In genomic region chr7:87463982-87464381, GRCh38 we compare ENCODE assay signal across 1 cellular context.
TF ChIP-seq lines count a peak whose summit lies in the region.

No MANE protein-coding gene starts in this region.

TF ChIP-seq in HepG2, 621 proteins besides CTCF, POLR2A, EP300 and RAD21 (continued from another document and continues in another):
- TF ChIP-seq, protein P1, sequence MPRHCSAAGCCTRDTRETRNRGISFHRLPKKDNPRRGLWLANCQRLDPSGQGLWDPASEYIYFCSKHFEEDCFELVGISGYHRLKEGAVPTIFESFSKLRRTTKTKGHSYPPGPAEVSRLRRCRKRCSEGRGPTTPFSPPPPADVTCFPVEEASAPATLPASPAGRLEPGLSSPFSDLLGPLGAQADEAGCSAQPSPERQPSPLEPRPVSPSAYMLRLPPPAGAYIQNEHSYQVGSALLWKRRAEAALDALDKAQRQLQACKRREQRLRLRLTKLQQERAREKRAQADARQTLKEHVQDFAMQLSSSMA (CRISPR knock-in tag; IDR thresholded peaks at IDR 0.05) = no peak
- TF ChIP-seq ZNF766 (CRISPR knock-in tag; IDR thresholded peaks at IDR 0.05; ENCODE audit: borderline replicate concordance) (peak; percentile 59; the same call in 1 of the 2 replicates), ZNF331 (CRISPR knock-in tag; IDR thresholded peaks at IDR 0.05) (peak; percentile 77), ETV6 (CRISPR knock-in tag; conservative IDR thresholded peaks at IDR 0.05) (peak; percentile 49; the same call in 1 of the 2 replicates), TOE1 (CRISPR knock-in tag; IDR thresholded peaks at IDR 0.05) (no peak), ZNF180 (CRISPR knock-in tag; IDR thresholded peaks at IDR 0.05; ENCODE audit: borderline replicate concordance, low read depth) (no peak), BCL6 (CRISPR knock-in tag; IDR thresholded peaks at IDR 0.05) (peak; percentile 95), ELF3 (CRISPR knock-in tag; IDR thresholded peaks at IDR 0.05) (peak; percentile 67), HMG20A (CRISPR knock-in tag; IDR thresholded peaks at IDR 0.05; ENCODE audit: borderline replicate concordance) (peak; percentile 91), ZNF296 (CRISPR knock-in tag; conservative IDR thresholded peaks at IDR 0.05) (no peak), ESRRA (CRISPR knock-in tag; IDR thresholded peaks at IDR 0.05; ENCODE audit: low read depth) (peak; percentile 68; the same call in 1 of the 2 replicates), BRCA1 (CRISPR knock-in tag; IDR thresholded peaks at IDR 0.05) (no peak), NFKBIZ (CRISPR knock-in tag; IDR thresholded peaks at IDR 0.05) (peak; percentile 59; the same call in 1 of the 2 replicates), SALL1 (CRISPR knock-in tag; IDR thresholded peaks at IDR 0.05) (peak; percentile 95), ZMYM2 (CRISPR knock-in tag; IDR thresholded peaks at IDR 0.05) (peak; percentile 76; the same call in 1 of the 2 replicates), NCOA2 (CRISPR knock-in tag; IDR thresholded peaks at IDR 0.05) (peak; percentile 87), DNMT3B (CRISPR knock-in tag; conservative IDR thresholded peaks at IDR 0.05) (no peak), HNRNPH1 (optimal IDR thresholded peaks at IDR 0.05; ENCODE audit: low read depth, low read length) (no peak), POGZ (CRISPR knock-in tag; IDR thresholded peaks at IDR 0.05) (peak; percentile 73), ETV5 (CRISPR knock-in tag; IDR thresholded peaks at IDR 0.05; ENCODE audit: borderline replicate concordance) (peak; percentile 50; the same call in 1 of the 2 replicates), GPN1 (CRISPR knock-in tag; IDR thresholded peaks at IDR 0.05; ENCODE audit: borderline replicate concordance) (no peak), SMYD3 (CRISPR knock-in tag; IDR thresholded peaks at IDR 0.05) (0 out of 2 replicates have a peak, but pooled peaks have one; percentile 42), BRD4 (CRISPR knock-in tag; IDR thresholded peaks at IDR 0.05) (no peak), ZNF580 (CRISPR knock-in tag; IDR thresholded peaks at IDR 0.05; ENCODE audit: borderline replicate concordance, low read depth) (peak; percentile 71; the same call in 1 of the 2 replicates), ZNF292 (CRISPR knock-in tag; IDR thresholded peaks at IDR 0.05; ENCODE audit: borderline replicate concordance, low read depth) (peak; percentile 65; the same call in 1 of the 2 replicates), MED13 (CRISPR knock-in tag; IDR thresholded peaks at IDR 0.05) (0 out of 2 replicates have a peak, but pooled peaks have one; percentile 49), ZNF430 (CRISPR knock-in tag; IDR thresholded peaks at IDR 0.05) (no peak), JUNB (CRISPR knock-in tag; IDR thresholded peaks at IDR 0.05; ENCODE audit: borderline replicate concordance) (peak; percentile 29; the same call in 1 of the 2 replicates), GMEB2 (CRISPR knock-in tag; IDR thresholded peaks at IDR 0.05; ENCODE audit: low read depth) (no peak), NFIC (IDR thresholded peaks at IDR 0.05; ENCODE audit: low read length) (peak; percentile 83), ZNF124 (CRISPR knock-in tag; IDR thresholded peaks at IDR 0.05) (0 out of 2 replicates have a peak, but pooled peaks have one; percentile 38), ERF (CRISPR knock-in tag; IDR thresholded peaks at IDR 0.05) (peak; percentile 59; the same call in 1 of the 2 replicates), ASH2L (IDR thresholded peaks at IDR 0.05; ENCODE audit: insufficient read length, low read depth, low read length) (peak; percentile 20), CREB1 (IDR thresholded peaks at IDR 0.05) (no peak), CREB1 (CRISPR knock-in tag; IDR thresholded peaks at IDR 0.05) (peak; percentile 47), BORCS8-MEF2B (CRISPR knock-in tag; IDR thresholded peaks at IDR 0.05) (peak; percentile 37; the same call in 1 of the 2 replicates), RXRA (CRISPR knock-in tag; IDR thresholded peaks at IDR 0.05) (peak; percentile 99), NONO (IDR thresholded peaks at IDR 0.05) (no peak), NONO (CRISPR knock-in tag; conservative IDR thresholded peaks at IDR 0.05) (peak; percentile 55; the same call in 1 of the 2 replicates), GTF3A (CRISPR knock-in tag; conservative IDR thresholded peaks at IDR 0.05) (no peak), NCOR1 (IDR thresholded peaks at IDR 0.05; ENCODE audit: borderline replicate concordance, low read length) (peak; percentile 79; the same call in 1 of the 2 replicates), SAP130 (CRISPR knock-in tag; IDR thresholded peaks at IDR 0.05; ENCODE audit: low read depth) (peak; percentile 59; the same call in 1 of the 2 replicates), BHLHE40 (IDR thresholded peaks at IDR 0.05; ENCODE audit: low read length) (no peak), SNAPC2 (CRISPR knock-in tag; IDR thresholded peaks at IDR 0.05) (no peak), KAT8 (CRISPR knock-in tag; IDR thresholded peaks at IDR 0.05) (peak; percentile 73; the same call in 1 of the 2 replicates), CEBPG (CRISPR knock-in tag; IDR thresholded peaks at IDR 0.05) (peak; percentile 44; the same call in 1 of the 2 replicates), NR2F6 (IDR thresholded peaks at IDR 0.05) (peak; percentile 80), NR2F6 (CRISPR knock-in tag; IDR thresholded peaks at IDR 0.05) (peak; percentile 92), PPARG (CRISPR knock-in tag; conservative IDR thresholded peaks at IDR 0.05) (peak; percentile 26; the same call in 1 of the 2 replicates), NR2F2 (IDR thresholded peaks at IDR 0.05; ENCODE audit: borderline replicate concordance, low read depth) (peak; percentile 90), ZNF136 (CRISPR knock-in tag; IDR thresholded peaks at IDR 0.05; ENCODE audit: low read depth) (0 out of 2 replicates have a peak, but pooled peaks have one; percentile 78)
- TF ChIP-seq, protein P2, sequence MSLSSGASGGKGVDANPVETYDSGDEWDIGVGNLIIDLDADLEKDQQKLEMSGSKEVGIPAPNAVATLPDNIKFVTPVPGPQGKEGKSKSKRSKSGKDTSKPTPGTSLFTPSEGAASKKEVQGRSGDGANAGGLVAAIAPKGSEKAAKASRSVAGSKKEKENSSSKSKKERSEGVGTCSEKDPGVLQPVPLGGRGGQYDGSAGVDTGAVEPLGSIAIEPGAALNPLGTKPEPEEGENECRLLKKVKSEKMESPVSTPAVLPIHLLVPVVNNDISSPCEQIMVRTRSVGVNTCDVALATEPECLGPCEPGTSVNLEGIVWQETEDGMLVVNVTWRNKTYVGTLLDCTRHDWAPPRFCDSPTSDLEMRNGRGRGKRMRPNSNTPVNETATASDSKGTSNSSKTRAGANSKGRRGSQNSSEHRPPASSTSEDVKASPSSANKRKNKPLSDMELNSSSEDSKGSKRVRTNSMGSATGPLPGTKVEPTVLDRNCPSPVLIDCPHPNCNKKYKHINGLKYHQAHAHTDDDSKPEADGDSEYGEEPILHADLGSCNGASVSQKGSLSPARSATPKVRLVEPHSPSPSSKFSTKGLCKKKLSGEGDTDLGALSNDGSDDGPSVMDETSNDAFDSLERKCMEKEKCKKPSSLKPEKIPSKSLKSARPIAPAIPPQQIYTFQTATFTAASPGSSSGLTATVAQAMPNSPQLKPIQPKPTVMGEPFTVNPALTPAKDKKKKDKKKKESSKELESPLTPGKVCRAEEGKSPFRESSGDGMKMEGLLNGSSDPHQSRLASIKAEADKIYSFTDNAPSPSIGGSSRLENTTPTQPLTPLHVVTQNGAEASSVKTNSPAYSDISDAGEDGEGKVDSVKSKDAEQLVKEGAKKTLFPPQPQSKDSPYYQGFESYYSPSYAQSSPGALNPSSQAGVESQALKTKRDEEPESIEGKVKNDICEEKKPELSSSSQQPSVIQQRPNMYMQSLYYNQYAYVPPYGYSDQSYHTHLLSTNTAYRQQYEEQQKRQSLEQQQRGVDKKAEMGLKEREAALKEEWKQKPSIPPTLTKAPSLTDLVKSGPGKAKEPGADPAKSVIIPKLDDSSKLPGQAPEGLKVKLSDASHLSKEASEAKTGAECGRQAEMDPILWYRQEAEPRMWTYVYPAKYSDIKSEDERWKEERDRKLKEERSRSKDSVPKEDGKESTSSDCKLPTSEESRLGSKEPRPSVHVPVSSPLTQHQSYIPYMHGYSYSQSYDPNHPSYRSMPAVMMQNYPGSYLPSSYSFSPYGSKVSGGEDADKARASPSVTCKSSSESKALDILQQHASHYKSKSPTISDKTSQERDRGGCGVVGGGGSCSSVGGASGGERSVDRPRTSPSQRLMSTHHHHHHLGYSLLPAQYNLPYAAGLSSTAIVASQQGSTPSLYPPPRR (CRISPR knock-in tag; IDR thresholded peaks at IDR 0.05; ENCODE audit: borderline replicate concordance) = peak; percentile 42; the same call in 1 of the 2 replicates
- TF ChIP-seq, protein P3, sequence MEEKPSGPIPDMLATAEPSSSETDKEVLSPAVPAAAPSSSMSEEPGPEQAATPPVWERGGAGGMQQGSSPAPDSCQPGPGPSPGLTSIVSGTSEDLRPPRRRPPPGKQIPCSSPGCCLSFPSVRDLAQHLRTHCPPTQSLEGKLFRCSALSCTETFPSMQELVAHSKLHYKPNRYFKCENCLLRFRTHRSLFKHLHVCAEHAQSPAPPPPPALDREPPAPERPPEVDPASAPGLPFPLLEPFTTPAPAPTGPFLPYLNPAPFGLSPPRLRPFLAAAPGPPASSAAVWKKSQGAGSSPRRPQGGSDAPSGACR (CRISPR knock-in tag; IDR thresholded peaks at IDR 0.05) = no peak
- TF ChIP-seq, protein P4, sequence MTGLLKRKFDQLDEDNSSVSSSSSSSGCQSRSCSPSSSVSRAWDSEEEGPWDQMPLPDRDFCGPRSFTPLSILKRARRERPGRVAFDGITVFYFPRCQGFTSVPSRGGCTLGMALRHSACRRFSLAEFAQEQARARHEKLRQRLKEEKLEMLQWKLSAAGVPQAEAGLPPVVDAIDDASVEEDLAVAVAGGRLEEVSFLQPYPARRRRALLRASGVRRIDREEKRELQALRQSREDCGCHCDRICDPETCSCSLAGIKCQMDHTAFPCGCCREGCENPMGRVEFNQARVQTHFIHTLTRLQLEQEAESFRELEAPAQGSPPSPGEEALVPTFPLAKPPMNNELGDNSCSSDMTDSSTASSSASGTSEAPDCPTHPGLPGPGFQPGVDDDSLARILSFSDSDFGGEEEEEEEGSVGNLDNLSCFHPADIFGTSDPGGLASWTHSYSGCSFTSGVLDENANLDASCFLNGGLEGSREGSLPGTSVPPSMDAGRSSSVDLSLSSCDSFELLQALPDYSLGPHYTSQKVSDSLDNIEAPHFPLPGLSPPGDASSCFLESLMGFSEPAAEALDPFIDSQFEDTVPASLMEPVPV (CRISPR knock-in tag; IDR thresholded peaks at IDR 0.05) = peak; percentile 41; the same call in 1 of the 2 replicates
- TF ChIP-seq, protein P5, sequence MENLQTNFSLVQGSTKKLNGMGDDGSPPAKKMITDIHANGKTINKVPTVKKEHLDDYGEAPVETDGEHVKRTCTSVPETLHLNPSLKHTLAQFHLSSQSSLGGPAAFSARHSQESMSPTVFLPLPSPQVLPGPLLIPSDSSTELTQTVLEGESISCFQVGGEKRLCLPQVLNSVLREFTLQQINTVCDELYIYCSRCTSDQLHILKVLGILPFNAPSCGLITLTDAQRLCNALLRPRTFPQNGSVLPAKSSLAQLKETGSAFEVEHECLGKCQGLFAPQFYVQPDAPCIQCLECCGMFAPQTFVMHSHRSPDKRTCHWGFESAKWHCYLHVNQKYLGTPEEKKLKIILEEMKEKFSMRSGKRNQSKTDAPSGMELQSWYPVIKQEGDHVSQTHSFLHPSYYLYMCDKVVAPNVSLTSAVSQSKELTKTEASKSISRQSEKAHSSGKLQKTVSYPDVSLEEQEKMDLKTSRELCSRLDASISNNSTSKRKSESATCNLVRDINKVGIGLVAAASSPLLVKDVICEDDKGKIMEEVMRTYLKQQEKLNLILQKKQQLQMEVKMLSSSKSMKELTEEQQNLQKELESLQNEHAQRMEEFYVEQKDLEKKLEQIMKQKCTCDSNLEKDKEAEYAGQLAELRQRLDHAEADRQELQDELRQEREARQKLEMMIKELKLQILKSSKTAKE (CRISPR knock-in tag; IDR thresholded peaks at IDR 0.05; ENCODE audit: borderline replicate concordance) = peak; percentile 85
- TF ChIP-seq, protein P6, sequence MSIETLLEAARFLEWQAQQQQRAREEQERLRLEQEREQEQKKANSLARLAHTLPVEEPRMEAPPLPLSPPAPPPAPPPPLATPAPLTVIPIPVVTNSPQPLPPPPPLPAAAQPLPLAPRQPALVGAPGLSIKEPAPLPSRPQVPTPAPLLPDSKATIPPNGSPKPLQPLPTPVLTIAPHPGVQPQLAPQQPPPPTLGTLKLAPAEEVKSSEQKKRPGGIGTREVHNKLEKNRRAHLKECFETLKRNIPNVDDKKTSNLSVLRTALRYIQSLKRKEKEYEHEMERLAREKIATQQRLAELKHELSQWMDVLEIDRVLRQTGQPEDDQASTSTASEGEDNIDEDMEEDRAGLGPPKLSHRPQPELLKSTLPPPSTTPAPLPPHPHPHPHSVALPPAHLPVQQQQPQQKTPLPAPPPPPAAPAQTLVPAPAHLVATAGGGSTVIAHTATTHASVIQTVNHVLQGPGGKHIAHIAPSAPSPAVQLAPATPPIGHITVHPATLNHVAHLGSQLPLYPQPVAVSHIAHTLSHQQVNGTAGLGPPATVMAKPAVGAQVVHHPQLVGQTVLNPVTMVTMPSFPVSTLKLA (IDR thresholded peaks at IDR 0.05) = peak; percentile 49
- TF ChIP-seq, protein P7, sequence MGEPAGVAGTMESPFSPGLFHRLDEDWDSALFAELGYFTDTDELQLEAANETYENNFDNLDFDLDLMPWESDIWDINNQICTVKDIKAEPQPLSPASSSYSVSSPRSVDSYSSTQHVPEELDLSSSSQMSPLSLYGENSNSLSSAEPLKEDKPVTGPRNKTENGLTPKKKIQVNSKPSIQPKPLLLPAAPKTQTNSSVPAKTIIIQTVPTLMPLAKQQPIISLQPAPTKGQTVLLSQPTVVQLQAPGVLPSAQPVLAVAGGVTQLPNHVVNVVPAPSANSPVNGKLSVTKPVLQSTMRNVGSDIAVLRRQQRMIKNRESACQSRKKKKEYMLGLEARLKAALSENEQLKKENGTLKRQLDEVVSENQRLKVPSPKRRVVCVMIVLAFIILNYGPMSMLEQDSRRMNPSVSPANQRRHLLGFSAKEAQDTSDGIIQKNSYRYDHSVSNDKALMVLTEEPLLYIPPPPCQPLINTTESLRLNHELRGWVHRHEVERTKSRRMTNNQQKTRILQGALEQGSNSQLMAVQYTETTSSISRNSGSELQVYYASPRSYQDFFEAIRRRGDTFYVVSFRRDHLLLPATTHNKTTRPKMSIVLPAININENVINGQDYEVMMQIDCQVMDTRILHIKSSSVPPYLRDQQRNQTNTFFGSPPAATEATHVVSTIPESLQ (CRISPR knock-in tag; conservative IDR thresholded peaks at IDR 0.05) = no peak
